Comparison of ENCODE assay signal across 30 cellular contexts in genomic region chr13:25709088-25709487, GRCh38.
"Had no signal": no experiment of that assay in that cellular context is flagged by ENCODE, and none has a peak within 500 bp of the region (broad histone marks: within the 10 kb centered on the region; RNA-seq: fewer than 3 reads in every experiment).

No MANE protein-coding gene starts in this region.

- H3K4me3 ChIP-seq: adrenal gland, ascending aorta, pancreas, spleen, suprapubic skin, tibial artery, upper lobe of right lung had no signal

- H3K4me1 ChIP-seq: ascending aorta, pancreas, spleen, suprapubic skin had no signal

- H3K9me3 ChIP-seq: adrenal gland, ascending aorta, pancreas, spleen, suprapubic skin, tibial artery, upper lobe of right lung had no signal

- ATAC-seq: activated CD4-positive, CD25-positive, alpha-beta regulatory T cell treated with anti-CD3 and anti-CD28 coated beads, Interleukin-2, amount 50 U/mL, for 24 hours; esophagus mucosa; left colon; pancreas; right cardiac atrium; upper lobe of right lung had no signal

- H3K27me3 ChIP-seq: adrenal gland, ascending aorta, brain microvascular endothelial cell, pancreas, suprapubic skin, tibial artery, upper lobe of right lung had no signal

- DNase-seq: activated CD4-positive, alpha-beta memory T cell treated with anti-CD3 and anti-CD28 coated beads for 36 hours; activated CD4-positive, alpha-beta T cell treated with anti-CD3 and anti-CD28 coated beads for 48 hours; activated CD8-positive, alpha-beta memory T cell treated with anti-CD3 and anti-CD28 coated beads, Interleukin-2, amount 50 U/mL, for 4 hours; activated effector memory CD4-positive, alpha-beta T cell treated with anti-CD3 and anti-CD28 coated beads, Interleukin-2, amount 50 U/mL, for 16 hours; activated naive CD4-positive, alpha-beta T cell treated with anti-CD3 and anti-CD28 coated beads for 36 hours; activated naive CD8-positive, alpha-beta T cell treated with anti-CD3 and anti-CD28 coated beads for 36 hours; activated T-cell treated with anti-CD3 and anti-CD28 coated beads, Interleukin-2, amount 50 U/mL, for 1 hour; adrenal gland; brain microvascular endothelial cell; caudate nucleus; foreskin fibroblast; head of caudate nucleus; hippocampal formation; immature natural killer cell; kidney; left colon; mammary epithelial cell; pancreas; right cardiac atrium; spleen; stimulated activated naive CD4-positive, alpha-beta T cell; T1000; tibial artery; upper lobe of right lung; WERI-Rb-1 had no signal

- H3K27ac ChIP-seq: adrenal gland, ascending aorta, brain microvascular endothelial cell, pancreas, spleen, suprapubic skin, tibial artery, upper lobe of right lung, WERI-Rb-1 had no signal

- H3K36me3 ChIP-seq: adrenal gland, ascending aorta, brain microvascular endothelial cell, pancreas, spleen, suprapubic skin, tibial artery, upper lobe of right lung, WERI-Rb-1 had no signal

- FAIRE-seq: endothelial cell of umbilical vein, kidney, pancreas had no signal
